In the genomic region with DNA sequence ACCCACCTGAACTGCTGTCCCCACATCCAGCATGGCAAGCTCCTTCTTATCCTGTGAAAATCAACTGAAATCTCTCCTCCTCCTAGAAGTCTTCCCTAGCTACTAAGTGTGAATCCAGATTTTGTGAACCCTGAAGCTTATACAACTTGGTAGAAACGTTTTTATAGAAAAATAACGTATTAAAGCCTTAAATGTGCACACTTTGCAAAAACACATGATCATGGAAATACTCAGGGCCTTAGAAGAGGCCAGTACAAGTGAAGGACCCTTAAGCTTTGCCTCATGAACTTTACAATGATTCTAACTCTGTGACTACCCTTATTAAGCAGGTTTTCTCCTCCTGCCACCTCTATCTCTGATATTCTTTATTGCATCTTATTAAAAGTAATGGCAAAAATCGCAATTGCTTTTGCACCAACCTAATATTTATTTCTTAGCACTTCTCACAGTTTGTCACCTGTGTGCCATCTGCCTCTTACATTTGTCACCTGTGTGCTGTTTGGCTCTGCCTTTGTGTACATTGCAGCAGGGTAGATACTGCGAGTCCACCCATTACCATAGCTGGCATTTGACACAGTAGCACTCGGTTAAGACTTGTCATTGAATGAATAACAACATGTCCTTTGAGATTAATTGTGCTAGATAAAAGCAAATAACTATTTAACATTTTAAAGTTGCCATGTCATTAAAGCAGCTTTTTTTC, we compare ENCODE assay signal across 1 cellular context.
TF ChIP-seq lines count a peak whose summit lies in the region.

No MANE protein-coding gene starts in this region.

TF ChIP-seq in A549, 52 proteins besides CTCF, POLR2A, EP300 and RAD21 (continued from another document):
- TF ChIP-seq, protein P1, sequence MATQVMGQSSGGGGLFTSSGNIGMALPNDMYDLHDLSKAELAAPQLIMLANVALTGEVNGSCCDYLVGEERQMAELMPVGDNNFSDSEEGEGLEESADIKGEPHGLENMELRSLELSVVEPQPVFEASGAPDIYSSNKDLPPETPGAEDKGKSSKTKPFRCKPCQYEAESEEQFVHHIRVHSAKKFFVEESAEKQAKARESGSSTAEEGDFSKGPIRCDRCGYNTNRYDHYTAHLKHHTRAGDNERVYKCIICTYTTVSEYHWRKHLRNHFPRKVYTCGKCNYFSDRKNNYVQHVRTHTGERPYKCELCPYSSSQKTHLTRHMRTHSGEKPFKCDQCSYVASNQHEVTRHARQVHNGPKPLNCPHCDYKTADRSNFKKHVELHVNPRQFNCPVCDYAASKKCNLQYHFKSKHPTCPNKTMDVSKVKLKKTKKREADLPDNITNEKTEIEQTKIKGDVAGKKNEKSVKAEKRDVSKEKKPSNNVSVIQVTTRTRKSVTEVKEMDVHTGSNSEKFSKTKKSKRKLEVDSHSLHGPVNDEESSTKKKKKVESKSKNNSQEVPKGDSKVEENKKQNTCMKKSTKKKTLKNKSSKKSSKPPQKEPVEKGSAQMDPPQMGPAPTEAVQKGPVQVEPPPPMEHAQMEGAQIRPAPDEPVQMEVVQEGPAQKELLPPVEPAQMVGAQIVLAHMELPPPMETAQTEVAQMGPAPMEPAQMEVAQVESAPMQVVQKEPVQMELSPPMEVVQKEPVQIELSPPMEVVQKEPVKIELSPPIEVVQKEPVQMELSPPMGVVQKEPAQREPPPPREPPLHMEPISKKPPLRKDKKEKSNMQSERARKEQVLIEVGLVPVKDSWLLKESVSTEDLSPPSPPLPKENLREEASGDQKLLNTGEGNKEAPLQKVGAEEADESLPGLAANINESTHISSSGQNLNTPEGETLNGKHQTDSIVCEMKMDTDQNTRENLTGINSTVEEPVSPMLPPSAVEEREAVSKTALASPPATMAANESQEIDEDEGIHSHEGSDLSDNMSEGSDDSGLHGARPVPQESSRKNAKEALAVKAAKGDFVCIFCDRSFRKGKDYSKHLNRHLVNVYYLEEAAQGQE (IDR thresholded peaks at IDR 0.05): no peak
